Comparison of ENCODE assay signal across 9 cellular contexts in the genomic region with DNA sequence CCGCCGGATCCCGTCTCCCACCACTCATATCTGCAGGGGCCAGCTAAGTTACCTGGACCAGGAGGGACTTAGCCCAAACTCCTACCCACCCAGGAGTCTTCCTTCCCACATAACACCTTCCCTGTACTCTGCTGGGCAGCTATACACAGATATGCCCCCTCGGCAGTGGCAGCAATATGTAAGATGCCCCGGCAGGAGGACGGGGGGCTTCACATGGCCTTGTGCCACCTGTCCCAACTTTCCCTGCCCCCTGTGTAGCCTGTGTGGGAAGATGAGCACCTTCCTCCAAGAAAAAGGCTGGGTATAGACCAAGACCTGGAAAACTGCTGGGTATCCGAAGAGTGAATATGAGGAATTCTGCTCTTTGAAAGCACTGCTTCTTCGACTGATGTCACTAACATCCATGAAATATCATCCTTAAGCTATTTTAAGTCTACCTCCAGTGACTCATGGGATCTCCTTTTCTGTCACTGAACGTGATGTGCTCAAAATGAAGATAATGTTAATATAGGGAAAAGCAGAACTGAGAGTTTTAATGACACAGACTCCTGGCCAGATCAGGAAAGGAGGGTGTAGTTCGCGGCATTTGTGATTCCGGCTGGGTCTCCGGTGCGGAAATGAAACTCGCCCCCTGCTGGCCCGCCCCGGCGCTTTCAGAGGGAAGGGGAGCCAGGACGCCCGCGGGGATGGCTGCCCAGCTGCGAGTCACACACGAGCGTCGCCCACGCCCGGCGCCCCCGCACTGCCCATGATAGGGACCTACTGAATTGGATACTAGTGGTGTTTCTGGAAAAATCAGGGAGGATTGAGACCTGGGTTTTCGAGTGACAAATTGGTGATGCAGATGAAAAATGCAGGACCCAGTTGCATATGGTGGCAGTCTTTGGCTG.
A peak's percentile ranks its signal among the peaks of the same experiment; 100 is the strongest.
DNase-seq lines count a peak whose midpoint lies in the region; ATAC-seq, FAIRE-seq and TF ChIP-seq lines count a peak whose summit lies in the region.
"Had no signal": no experiment of that assay in that cellular context is flagged by ENCODE, and none has a peak within 500 bp of the region (broad histone marks: within the 10 kb centered on the region; RNA-seq: fewer than 3 reads in every experiment).

No MANE protein-coding gene starts in this region.

- DNase-seq in ELF-1 (ENCODE audit: low read depth, low spot score), result peak; percentile 82
- peak; percentile 20 for DNase-seq in LHCN-M2 (ENCODE audit: low read depth)
- peak; percentile 66 for DNase-seq in WERI-Rb-1
- DNase-seq in mammary epithelial cell, result peak; percentile 17
- no peak for DNase-seq in keratinocyte (ENCODE audit: low read depth, low spot score)
- peak; percentile 67 for DNase-seq in stimulated activated CD4-positive, alpha-beta T cell treated with anti-CD3 and anti-CD28 coated beads, Interleukin-1b, Interleukin-23, amount 100 ng/mL, for 48 hours
- DNase-seq in middle frontal gyrus (ENCODE audit: extremely low spot score, low spot score), result no peak

- H3K36me3 ChIP-seq in WERI-Rb-1, result no peaks in the 10 kb centered on the region
- H3K36me3 ChIP-seq in mammary epithelial cell (ENCODE audit: insufficient read depth, low read length), result no peaks in the 10 kb centered on the region
- H3K36me3 ChIP-seq in keratinocyte (ENCODE audit: control insufficient read depth in 2 of 2, extremely low read depth in 1 of 2, insufficient read depth in 2 of 2, low read length in 2 of 2), result no peaks in the 10 kb centered on the region

- ATAC-seq in GM21786 (IDR thresholded peaks at IDR 0.05; ENCODE audit: unreplicated experiment), result peak; percentile 63

- peaks cover 27% of the 10 kb centered on the region for H3K4me1 ChIP-seq in mammary epithelial cell (ENCODE audit: insufficient read depth, low read length)
- peaks cover 21% of the 10 kb centered on the region for H3K4me1 ChIP-seq in keratinocyte (ENCODE audit: control insufficient read depth, extremely low read depth, insufficient read depth, low read length)

- BruUV-seq in mammary epithelial cell (replicated peaks; lab: Mats Ljungman, UMichigan), result no TSS peak

- peak; percentile 62 for TF ChIP-seq CTCF in WERI-Rb-1 (IDR thresholded peaks at IDR 0.05; ENCODE audit: low read depth, low read length)
- peak; percentile 46 to 65 for TF ChIP-seq CTCF in mammary epithelial cell (conservative IDR thresholded peaks at IDR 0.05 in 1 of 2, IDR thresholded peaks at IDR 0.05 in 1 of 2; ENCODE audit: extremely low read depth in 1 of 2, insufficient read depth in 1 of 2, low read depth in 1 of 2, low read length in 2 of 2)
- peak; percentile 60 to 70 (median 65) for TF ChIP-seq CTCF in keratinocyte (optimal IDR thresholded peaks at IDR 0.05 in 1 of 3, IDR thresholded peaks at IDR 0.05 in 1 of 3, conservative IDR thresholded peaks at IDR 0.05 in 1 of 3; ENCODE audit: extremely low read depth in 1 of 3, insufficient read depth in 2 of 3, low read length in 3 of 3)

- FAIRE-seq in keratinocyte (lab: Jason Lieb, UNC), result no peak

- 30% methylated on average over 16 of the region's 30 CpGs for WGBS in mammary epithelial cell (ENCODE audit: low coverage, missing lambda C conversion rate)

- CTCF ChIA-PET in mammary epithelial cell (lab: Charles Lee; ENCODE audit: low non-redundant PET), result interaction anchor here (0.6 kb wide), 1 partner anchor 308 kb away, joined by 7 read pairs; no protein-coding TSS in a partner anchor

- no peak overlapping the region for H3K9ac ChIP-seq in mammary epithelial cell (ENCODE audit: insufficient read depth, low read length)
- no peak overlapping the region for H3K9ac ChIP-seq in keratinocyte (ENCODE audit: control insufficient read depth, extremely low read depth, insufficient read depth, low read length)

- H3K9me3 ChIP-seq in WERI-Rb-1 (ENCODE audit: severe bottlenecking) (no peaks in the 10 kb centered on the region), mammary epithelial cell (replicated peaks; ENCODE audit: insufficient read depth, low read length) (no peaks in the 10 kb centered on the region), keratinocyte (ENCODE audit: control insufficient read depth, low read depth, low read length) (no peaks in the 10 kb centered on the region)

- intact Hi-C loops in mammary epithelial cell (cut with micrococcal nuclease), result loop anchor here (1.0 to 5.0 kb wide), 5 partner anchors 56 to 1266 kb away; partner anchors contain the start of gene HOXA5

- H3K4me2 ChIP-seq in mammary epithelial cell (ENCODE audit: insufficient read depth, low read depth, low read length) (peak overlapping the region; percentile 70), keratinocyte (ENCODE audit: control insufficient read depth, extremely low read depth, insufficient read depth, low read depth, low read length) (peak overlapping the region; percentile 26)

- H3K4me3 ChIP-seq in WERI-Rb-1 (ENCODE audit: low read depth, low read length) (no peak overlapping the region; the same call in 1 of the 2 replicates), mammary epithelial cell (replicated peaks in 1 of 3; ENCODE audit: insufficient read depth in 1 of 3, low read depth in 2 of 3, low read length in 3 of 3) (no peak overlapping the region), keratinocyte (ENCODE audit: control insufficient read depth in 2 of 3, extremely low read depth in 1 of 3, insufficient read depth in 2 of 3, low read depth in 1 of 3, low read length in 3 of 3) (peak overlapping the region in 1 of 3 experiments; percentile 5)

- peak overlapping the region; percentile 66 for H2AFZ ChIP-seq in mammary epithelial cell (ENCODE audit: low read depth, low read length)
- peak overlapping the region; percentile 42 for H2AFZ ChIP-seq in keratinocyte (ENCODE audit: control insufficient read depth, low read length)

- in situ Hi-C loops in mammary epithelial cell (cut with MboI; ENCODE audit: low sequenced_read_pairs in 2 of 2), result loop anchor here (5.0 to 25.0 kb wide), 7 partner anchors 157 to 1267 kb away; partner anchors contain the start of genes HOXA10 (in 1 of the 2), HOXA3 (in 1 of the 2), HOXA7 (in 1 of the 2) and HOXA9 (in 1 of the 2)

- H3K79me2 ChIP-seq in mammary epithelial cell (ENCODE audit: insufficient read depth, low read length) (no peaks in the 10 kb centered on the region), keratinocyte (ENCODE audit: control insufficient read depth, insufficient read depth, low read length) (no peaks in the 10 kb centered on the region)

- no peaks in the 10 kb centered on the region for H3K27me3 ChIP-seq in WERI-Rb-1 (ENCODE audit: insufficient read depth, low read depth, severe bottlenecking)
- no peaks in the 10 kb centered on the region for H3K27me3 ChIP-seq in mammary epithelial cell (ENCODE audit: insufficient read depth, low read length)
- no peaks in the 10 kb centered on the region for H3K27me3 ChIP-seq in keratinocyte (ENCODE audit: control insufficient read depth, extremely low read depth, insufficient read depth, low read length)

- H3K27ac ChIP-seq in WERI-Rb-1, result no peak overlapping the region
- H3K27ac ChIP-seq in mammary epithelial cell (ENCODE audit: insufficient read depth, low read depth, low read length), result no peak overlapping the region
- H3K27ac ChIP-seq in keratinocyte (ENCODE audit: control insufficient read depth, insufficient read depth, low read length), result no peak overlapping the region
- H3K27ac ChIP-seq: skin epidermis had no signal

- no peaks in the 10 kb centered on the region for H4K20me1 ChIP-seq in mammary epithelial cell (ENCODE audit: insufficient read depth, low read length)
- H4K20me1 ChIP-seq in keratinocyte (ENCODE audit: control insufficient read depth, extremely low read depth, insufficient read depth, low read length), result no peaks in the 10 kb centered on the region

- no peaks in the 10 kb centered on the region for H3K9me1 ChIP-seq in keratinocyte (ENCODE audit: control insufficient read depth, extremely low read depth, insufficient read depth, low read length)

- dilution Hi-C loops in mammary epithelial cell (cut with HindIII; ENCODE audit: low sequenced_read_pairs), result loop anchor here (5.0 kb wide), 1 partner anchor 257 kb away; the partner anchor contains the start of gene NFE2L3
- dilution Hi-C loops in keratinocyte (cut with MboI; ENCODE audit: extremely low pct_ligation_motif_present, low sequenced_read_pairs), result no loop called here

Comparison
In these comparisons a context has a peak if more than half of its experiments do, and no peak if none do; other contexts are left out.
1. DNase-seq: peak in ELF-1 (single experiment), LHCN-M2 (single experiment), WERI-Rb-1 (single experiment), mammary epithelial cell (single experiment) and stimulated activated CD4-positive, alpha-beta T cell treated with anti-CD3 and anti-CD28 coated beads, Interleukin-1b, Interleukin-23, amount 100 ng/mL, for 48 hours (single experiment); none in keratinocyte (single experiment) and middle frontal gyrus (single experiment).
2. Peak in every context shown above with its lines, with median percentiles within 50 percentile points of each other: CTCF ChIP-seq.